Comparison of ENCODE assay signal across 8 cellular contexts in genomic region chrX:119750751-119751150, GRCh38. TPM values are rescaled to one million over a fixed set of nuclear protein-coding genes. Genes with fewer than 3 reads are reported as not detected.
DNase-seq lines count a peak whose midpoint lies in the region; TF ChIP-seq lines count a peak whose summit lies in the region.
"Not testable (repeated sequence)": the region's sequence is repeated elsewhere in the genome, so short reads cannot be mapped to it uniquely, and the experiment has no call there.
"Had no signal": no experiment of that assay in that cellular context is flagged by ENCODE, and none has a peak within 500 bp of the region (broad histone marks: within the 10 kb centered on the region; RNA-seq: fewer than 3 reads in every experiment).

No MANE protein-coding gene starts in this region.

- peaks cover 0 to 21% (median 9%) of the 10 kb centered on the region in 6 donors for H3K4me1 ChIP-seq in spleen

- H3K27ac ChIP-seq in spleen = not testable (repeated sequence)

- not testable (repeated sequence) for H3K36me3 ChIP-seq in spleen

- not testable (repeated sequence) for TF ChIP-seq POLR2A in spleen (IDR thresholded peaks at IDR 0.05)

- not testable (repeated sequence) for H3K9me3 ChIP-seq in spleen

- not testable (repeated sequence) for TF ChIP-seq CTCF in spleen (IDR thresholded peaks at IDR 0.05 in 8 of 11, conservative IDR thresholded peaks at IDR 0.05 in 3 of 11)

- intact Hi-C loops in cardiac septum (cut with DNase I); posterior vena cava (cut with DNase I); spleen (cut with DNase I; ENCODE audit: low total_unique reads): not testable (repeated sequence)

- H3K4me3 ChIP-seq in spleen = not testable (repeated sequence)

- not testable (repeated sequence) for H3K27me3 ChIP-seq in spleen (replicated peaks in 1 of 7)

- WGBS in spleen, 5 donors = 93 to 97% (median 97%) methylated on average over 6 to 20 of the region's 27 CpGs; no CpG with 5 or more reads in 1 of the 5 donors

- DNase-seq in activated effector memory CD4-positive, alpha-beta T cell treated with anti-CD3 and anti-CD28 coated beads, Interleukin-2, amount 50 U/mL, for 16 hours = peak; percentile 22
- DNase-seq in cardiac septum (ENCODE audit: low spot score) (peak; percentile 36), posterior vena cava (ENCODE audit: low spot score) (peak; percentile 51), spleen (peak; percentile 61)

RNA-seq across cellular contexts. Expression of gene SOWAHD, which starts 7.6 kb away (rescaled TPM):
- total RNA-seq in cardiac septum = not detected
- total RNA-seq in posterior vena cava = under 1 TPM; 0.29 to 0.32 TPM
- total RNA-seq in spleen = 1 to 10 TPM; 5.0 to 9.5 (median 8.1) TPM
- 10 to 100 TPM; 19.2 to 26.2 (median 19.9) TPM for polyA plus RNA-seq in spleen
- total RNA-seq: A172; A673; Calu3; CD4-positive, CD25-positive, alpha-beta regulatory T cell had no signal

RNA-seq across cellular contexts. Expression of gene RPL39, which starts 40.7 kb away (rescaled TPM):
- total RNA-seq in cardiac septum (733 TPM), posterior vena cava (1,000 to 10,000 TPM; 1,458 to 1,459 TPM), spleen (1,000 to 10,000 TPM; 1,435 to 2,313 (median 1,812) TPM)
- over 10,000 TPM; 15,023 to 18,857 (median 18,305) TPM for polyA plus RNA-seq in spleen

RNA-seq across cellular contexts. Expression of gene SEPTIN6, which starts 57.8 kb away (rescaled TPM):
- total RNA-seq in cardiac septum = 10.1 TPM
- 10 to 100 TPM; 19.4 to 22.3 TPM for total RNA-seq in posterior vena cava
- 100 to 1,000 TPM in 3 of 7 donors, 10 to 100 TPM in 4; 94.7 to 139 (median 99.8) TPM for total RNA-seq in spleen
- 10 to 100 TPM; 45.1 to 58.2 (median 50.8) TPM for polyA plus RNA-seq in spleen
